8 cellular contexts compared by ENCODE assay signal in genomic region chr10:86400705-86401587, GRCh38. TPM values are rescaled to one million over a fixed set of nuclear protein-coding genes. Genes with fewer than 3 reads are reported as not detected.
A peak's percentile ranks its signal among the peaks of the same experiment; 100 is the strongest.
DNase-seq lines count a peak whose midpoint lies in the region; ATAC-seq lines count a peak whose summit lies in the region.

No MANE protein-coding gene starts in this region.

- H3K4me1 ChIP-seq in mesodermal cell (ENCODE audit: control insufficient read depth, insufficient read depth, low read length, poor library complexity, severe bottlenecking) = no peaks in the 10 kb centered on the region

- WGBS in mesodermal cell (ENCODE audit: insufficient coverage in 2 of 2), 2 experiments = 1 to 2% methylated on average over 37 to 60 of the region's 76 CpGs

- no peaks in the 10 kb centered on the region for H3K36me3 ChIP-seq in mesodermal cell (ENCODE audit: control insufficient read depth, insufficient read depth, low read length)

- no peak overlapping the region for H3K27ac ChIP-seq in mesodermal cell (ENCODE audit: low read depth, low read length, severe bottlenecking)

- no peaks in the 10 kb centered on the region for H3K9me3 ChIP-seq in mesodermal cell (ENCODE audit: control insufficient read depth, low read length)

- ATAC-seq in GM21367 (IDR thresholded peaks at IDR 0.05; ENCODE audit: unreplicated experiment) = peak; percentile 26

- peak; percentile 25 for DNase-seq in COLO668 (lab: John Stamatoyannopoulos, UW; ENCODE audit: unreplicated experiment)
- peak; percentile 43 for DNase-seq in HPDE6-E6E7 (ENCODE audit: extremely low spot score)
- peak; percentile 84 for DNase-seq in activated CD4-positive, alpha-beta T cell treated with anti-CD3 and anti-CD28 coated beads for 48 hours
- DNase-seq in cortex of kidney (lab: John Stamatoyannopoulos, UW) = peak; percentile 26
- peak; percentile 50 to 63 for DNase-seq in stimulated activated CD8-positive, alpha-beta memory T cell treated with anti-CD3 and anti-CD28 coated beads, Interleukin-2, amount 100 ng/mL, for 48 hours (ENCODE audit: low read depth in 2 of 2)
- DNase-seq in NCI-H2029 treated with DMSO at 0.1 percent for 48 hours (lab: John Stamatoyannopoulos, UW) = no peak

- H3K4me3 ChIP-seq in mesodermal cell (ENCODE audit: extremely low read depth, insufficient read depth, low read length, poor library complexity, severe bottlenecking) = peak overlapping the region; percentile 55

RNA-seq across cellular contexts. Expression of gene GRID1, which starts 34.4 kb away (rescaled TPM):
- polyA plus RNA-seq in mesodermal cell (2013, experiment 1 of 2) = 1.2 TPM
- 0.71 TPM for polyA plus RNA-seq in mesodermal cell (2013, experiment 2 of 2)
